ENCODE assay signal across 2 cellular contexts in the genomic region with DNA sequence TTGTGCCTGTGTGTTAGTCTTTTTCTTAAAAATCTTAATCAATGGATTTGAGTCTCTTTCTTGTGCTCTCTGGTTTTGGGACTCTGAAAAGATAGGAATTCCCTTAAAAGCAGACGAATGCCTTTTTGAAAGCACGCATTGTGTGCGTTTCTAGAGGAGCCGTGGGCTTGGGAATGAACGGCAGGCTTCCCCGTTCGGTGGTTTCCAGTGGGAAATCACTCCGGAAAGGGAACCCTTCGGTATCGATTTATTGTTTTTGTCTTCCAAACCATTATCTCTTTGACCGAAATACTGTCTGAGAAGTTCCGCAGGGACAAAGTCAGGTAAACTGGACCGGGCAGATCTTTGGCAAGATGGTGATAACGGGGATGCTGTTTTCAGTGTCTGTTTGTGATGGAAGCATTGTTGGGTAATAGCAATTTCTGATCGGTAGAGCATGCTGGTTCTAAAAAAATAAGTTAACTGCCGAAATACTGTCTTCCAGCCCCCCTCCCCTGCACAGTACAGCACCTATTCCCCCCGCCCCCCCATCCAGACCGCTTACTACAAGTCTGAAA.
A peak's percentile ranks its signal among the peaks of the same experiment; 100 is the strongest.
TF ChIP-seq lines count a peak whose summit lies in the region.

No MANE protein-coding gene starts in this region.

TF ChIP-seq in HEK293, 187 proteins besides CTCF, POLR2A, EP300 and RAD21 (continued from another document):
- TF ChIP-seq ZNF148 (tag by site-specific recombination; IDR thresholded peaks at IDR 0.05; ENCODE audit: borderline replicate concordance) (no peak), ZNF654 (tag by site-specific recombination; IDR thresholded peaks at IDR 0.05; ENCODE audit: low read depth) (0 out of 2 replicates have a peak, but pooled peaks have one; percentile 3), ZNF366 (tag by site-specific recombination; conservative IDR thresholded peaks at IDR 0.05) (0 out of 2 replicates have a peak, but pooled peaks have one; percentile 31), ZNF677 (tag by site-specific recombination; IDR thresholded peaks at IDR 0.05) (no peak), SCRT2 (tag by site-specific recombination; IDR thresholded peaks at IDR 0.05) (no peak), GLI4 (tag by site-specific recombination; IDR thresholded peaks at IDR 0.05) (no peak), ZNF549 (tag by site-specific recombination; IDR thresholded peaks at IDR 0.05) (no peak), GLIS1 (tag by site-specific recombination; IDR thresholded peaks at IDR 0.05) (no peak), ZNF777 (tag by site-specific recombination; IDR thresholded peaks at IDR 0.05; ENCODE audit: borderline replicate concordance) (no peak), ZBTB7A (tag by site-specific recombination; IDR thresholded peaks at IDR 0.05; ENCODE audit: low read depth) (no peak), ZNF335 (tag by site-specific recombination; conservative IDR thresholded peaks at IDR 0.05) (peak; percentile 50), FEZF1 (tag by site-specific recombination; IDR thresholded peaks at IDR 0.05) (0 out of 2 replicates have a peak, but pooled peaks have one; percentile 5)
- TF ChIP-seq, protein P1, sequence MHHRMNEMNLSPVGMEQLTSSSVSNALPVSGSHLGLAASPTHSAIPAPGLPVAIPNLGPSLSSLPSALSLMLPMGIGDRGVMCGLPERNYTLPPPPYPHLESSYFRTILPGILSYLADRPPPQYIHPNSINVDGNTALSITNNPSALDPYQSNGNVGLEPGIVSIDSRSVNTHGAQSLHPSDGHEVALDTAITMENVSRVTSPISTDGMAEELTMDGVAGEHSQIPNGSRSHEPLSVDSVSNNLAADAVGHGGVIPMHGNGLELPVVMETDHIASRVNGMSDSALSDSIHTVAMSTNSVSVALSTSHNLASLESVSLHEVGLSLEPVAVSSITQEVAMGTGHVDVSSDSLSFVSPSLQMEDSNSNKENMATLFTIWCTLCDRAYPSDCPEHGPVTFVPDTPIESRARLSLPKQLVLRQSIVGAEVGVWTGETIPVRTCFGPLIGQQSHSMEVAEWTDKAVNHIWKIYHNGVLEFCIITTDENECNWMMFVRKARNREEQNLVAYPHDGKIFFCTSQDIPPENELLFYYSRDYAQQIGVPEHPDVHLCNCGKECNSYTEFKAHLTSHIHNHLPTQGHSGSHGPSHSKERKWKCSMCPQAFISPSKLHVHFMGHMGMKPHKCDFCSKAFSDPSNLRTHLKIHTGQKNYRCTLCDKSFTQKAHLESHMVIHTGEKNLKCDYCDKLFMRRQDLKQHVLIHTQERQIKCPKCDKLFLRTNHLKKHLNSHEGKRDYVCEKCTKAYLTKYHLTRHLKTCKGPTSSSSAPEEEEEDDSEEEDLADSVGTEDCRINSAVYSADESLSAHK (tag by site-specific recombination; IDR thresholded peaks at IDR 0.05) = peak; percentile 84

TF ChIP-seq in GM12878, 131 proteins besides CTCF, POLR2A, EP300 and RAD21 (continued from another document):
- TF ChIP-seq RELB (IDR thresholded peaks at IDR 0.05; ENCODE audit: low read depth) (peak; percentile 52), EZH2 (IDR thresholded peaks at IDR 0.05; ENCODE audit: borderline replicate concordance, control insufficient read depth, low read depth, low read length) (0 out of 2 replicates have a peak, but pooled peaks have one; percentile 62), CUX1 (IDR thresholded peaks at IDR 0.05; ENCODE audit: insufficient replicate concordance, low read depth, low read length) (peak; percentile 40), IKZF1 (conservative IDR thresholded peaks at IDR 0.05) (peak; percentile 14), NRF1 (conservative IDR thresholded peaks at IDR 0.05; ENCODE audit: low read depth, low read length) (no peak), KDM1A (IDR thresholded peaks at IDR 0.05; ENCODE audit: borderline replicate concordance) (no peak), ETV6 (conservative IDR thresholded peaks at IDR 0.05 in 1 of 2, IDR thresholded peaks at IDR 0.05 in 1 of 2; ENCODE audit: borderline replicate concordance in 1 of 2, low read depth in 1 of 2) (0 out of 4 replicates have a peak, but pooled peaks of 1 of the 2 experiments have one; percentile 24), IKZF2 (IDR thresholded peaks at IDR 0.05) (peak; percentile 10 to 12; a peak in 2 of 4 replicates)
